ENCODE assay signal across 1 cellular context in genomic region chr1:53142226-53142853, GRCh38.
TF ChIP-seq lines count a peak whose summit lies in the region.

TSS of gene SLC1A7 (minus strand) at chr1:53142638. CDS start at chr1:53142449, 189 bp downstream.

TF ChIP-seq in HepG2, 621 proteins besides CTCF, POLR2A, EP300 and RAD21:
- no peak for TF ChIP-seq ZNF512B (CRISPR knock-in tag; IDR thresholded peaks at IDR 0.05; ENCODE audit: borderline replicate concordance)
- peak; percentile 44; the same call in 1 of the 2 replicates for TF ChIP-seq HNRNPL (IDR thresholded peaks at IDR 0.05; ENCODE audit: low read depth, low read length)
